Comparison of ENCODE assay signal across 9 cellular contexts in the genomic region with DNA sequence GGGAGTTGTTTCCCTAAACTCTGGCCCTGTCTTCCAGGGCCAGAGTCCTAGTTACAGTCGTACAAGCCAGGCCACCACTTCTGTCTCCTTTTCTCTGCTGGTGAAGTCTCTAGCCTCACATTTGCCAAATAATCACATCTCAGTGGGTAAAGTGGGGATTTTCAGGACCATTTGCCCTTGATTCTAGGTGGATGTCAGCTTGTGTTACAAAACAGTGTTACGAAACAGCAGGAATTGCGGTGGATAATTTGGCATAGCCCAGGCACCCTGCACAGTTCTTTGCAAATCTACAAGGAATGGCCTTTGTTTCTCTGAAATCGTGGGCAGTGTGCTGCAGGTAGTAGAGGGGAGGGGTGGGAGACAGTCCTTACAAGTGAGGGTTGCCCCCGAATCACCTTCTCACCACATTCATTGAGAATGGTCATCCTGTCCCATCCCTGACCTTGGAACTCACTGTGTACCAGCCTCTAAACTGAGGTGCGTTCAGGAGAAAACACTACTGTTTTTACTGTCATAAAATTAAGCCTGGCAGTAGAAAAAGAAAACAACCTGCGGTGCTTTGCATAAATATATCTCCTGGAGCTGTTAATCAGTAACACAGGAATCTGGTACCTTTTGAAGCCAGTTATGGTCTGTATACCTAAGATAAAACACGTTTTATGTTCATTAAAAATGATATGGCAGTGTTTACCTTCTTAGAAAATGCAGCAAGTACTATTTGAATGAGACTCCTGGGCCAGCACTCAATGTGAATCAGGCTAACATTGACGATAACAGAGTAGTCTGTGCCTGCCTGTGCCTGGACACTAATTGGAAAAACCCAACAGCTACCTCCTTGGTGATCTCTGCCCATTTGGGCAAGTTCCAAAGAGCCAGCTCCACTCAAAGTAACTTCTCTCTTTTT. TPM values are rescaled to one million over a fixed set of nuclear protein-coding genes. Genes with fewer than 3 reads are reported as not detected.
DNase-seq lines count a peak whose midpoint lies in the region; ATAC-seq, FAIRE-seq and TF ChIP-seq lines count a peak whose summit lies in the region.
"Had no signal": no experiment of that assay in that cellular context is flagged by ENCODE, and none has a peak within 500 bp of the region (broad histone marks: within the 10 kb centered on the region; RNA-seq: fewer than 3 reads in every experiment).

No MANE protein-coding gene starts in this region.

- TF ChIP-seq CTCF in HepG2 (CRISPR knock-in tag; IDR thresholded peaks at IDR 0.05): no peak

- no peaks in the 10 kb centered on the region for H3K36me3 ChIP-seq in BLaER1
- no peaks in the 10 kb centered on the region for H3K36me3 ChIP-seq in HepG2 (replicated peaks in 1 of 2; ENCODE audit: control insufficient read depth in 1 of 2, insufficient read depth in 2 of 2, low read length in 2 of 2)

- TF ChIP-seq POLR2A in HepG2 (IDR thresholded peaks at IDR 0.05; ENCODE audit: insufficient read depth in 1 of 2, low read depth in 2 of 2, low read length in 2 of 2): no peak

- CTCF ChIA-PET in HepG2 (lab: Yijun Ruan, JAX; ENCODE audit: low intra/inter-chr PET ratio, low total read pairs): no interaction called here

- in situ Hi-C loops in HepG2 (cut with HindIII; ENCODE audit: extremely low pct_ligation_motif_present, low pct_unique_long_range_greater_than_20kb): no loop called here

- H3K9ac ChIP-seq in BLaER1 (no peak overlapping the region), HepG2 (ENCODE audit: insufficient read depth, low read depth, low read length) (peak overlapping the region; percentile 18)

- H3K4me1 ChIP-seq in BLaER1: peaks cover 30% of the 10 kb centered on the region
- H3K4me1 ChIP-seq in HepG2 (ENCODE audit: insufficient read depth, low read length): peaks cover 71% of the 10 kb centered on the region

- BruUV-seq in HepG2 (replicated peaks; lab: Mats Ljungman, UMichigan): no TSS peak

- H4K20me1 ChIP-seq in BLaER1: peaks cover 11% of the 10 kb centered on the region; the same call in 1 of the 2 replicates
- no peaks in the 10 kb centered on the region for H4K20me1 ChIP-seq in HepG2 (ENCODE audit: insufficient read depth, low read length)

- H2AFZ ChIP-seq in HepG2 (ENCODE audit: low read length): no peak overlapping the region

- POLR2A ChIA-PET in HepG2 (lab: Yijun Ruan, JAX): interaction anchor here (1.4 kb wide), 1 partner anchor 21 kb away, joined by 4 read pairs; no protein-coding TSS in a partner anchor

- peak; percentile 69 for DNase-seq in amniotic epithelial cell (ENCODE audit: low read depth)
- DNase-seq in HepG2 (ENCODE audit: low spot score): peak; percentile 38
- DNase-seq in activated CD8-positive, alpha-beta memory T cell treated with anti-CD3 and anti-CD28 coated beads, Interleukin-2, amount 50 U/mL, for 48 hours: no peak
- DNase-seq in DMS153 (lab: John Stamatoyannopoulos, UW): no peak
- DNase-seq in NCI-H2171 treated with DMSO at 0.1 percent for 48 hours (lab: John Stamatoyannopoulos, UW): no peak
- no peak for DNase-seq in RPMI8226
- DNase-seq: cortex of kidney had no signal

- no peak for TF ChIP-seq EP300 in HepG2 (IDR thresholded peaks at IDR 0.05; ENCODE audit: low read depth in 2 of 2, low read length in 2 of 2)
- 0 out of 2 replicates have a peak, but pooled peaks have one; percentile 29 for TF ChIP-seq EP300 in HepG2 (CRISPR knock-in tag; IDR thresholded peaks at IDR 0.05; ENCODE audit: borderline replicate concordance)

- no peaks in the 10 kb centered on the region for H3K9me3 ChIP-seq in BLaER1
- no peaks in the 10 kb centered on the region for H3K9me3 ChIP-seq in HepG2 (ENCODE audit: low read length)

- ATAC-seq in HG02610 (IDR thresholded peaks at IDR 0.05; ENCODE audit: unreplicated experiment) (peak; percentile 5), HepG2 (peak; percentile 58)

- H3K27ac ChIP-seq in BLaER1: no peak overlapping the region
- peak overlapping the region; percentile 57 for H3K27ac ChIP-seq in HepG2 (ENCODE audit: extremely low read length, insufficient read depth, low read length)

- no peak for TF ChIP-seq RAD21 in HepG2 (CRISPR knock-in tag; IDR thresholded peaks at IDR 0.05)

- H3K27me3 ChIP-seq in BLaER1: no peaks in the 10 kb centered on the region
- no peaks in the 10 kb centered on the region for H3K27me3 ChIP-seq in HepG2 (ENCODE audit: control insufficient read depth in 1 of 2, insufficient read depth in 2 of 2, low read length in 2 of 2)

- H3K4me2 ChIP-seq in BLaER1 (0 out of 2 replicates have a peak overlapping the region, but pooled peaks have one; percentile 2), HepG2 (ENCODE audit: low read depth, low read length) (peak overlapping the region; percentile 70)

- intact Hi-C loops in HepG2 (cut with micrococcal nuclease; ENCODE audit: unreplicated experiment): no loop called here

- 2% methylated on average over 9 of the region's 9 CpGs for WGBS in HepG2 (ENCODE audit: low lambda C conversion rate)

- no peaks in the 10 kb centered on the region for H3K79me2 ChIP-seq in HepG2 (ENCODE audit: insufficient read depth, low read length)

- peak; percentile 81 for FAIRE-seq in HepG2 (lab: Jason Lieb, UNC)

- H3K4me3 ChIP-seq in BLaER1 (no peak overlapping the region), HepG2 (replicated peaks in 1 of 3; ENCODE audit: insufficient read depth in 1 of 3, low read depth in 2 of 3, low read length in 3 of 3) (peak overlapping the region; percentile 11 to 41 (median 13); a peak in 5 of 6 replicates)

TF ChIP-seq in HepG2, 621 proteins besides CTCF, POLR2A, EP300 and RAD21 (continues in another document):
- no peak for TF ChIP-seq BRD4 (CRISPR knock-in tag; IDR thresholded peaks at IDR 0.05)
- 0 out of 2 replicates have a peak, but pooled peaks have one; percentile 43 for TF ChIP-seq KLF15 (CRISPR knock-in tag; IDR thresholded peaks at IDR 0.05; ENCODE audit: borderline replicate concordance)
- TF ChIP-seq GPN1 (CRISPR knock-in tag; IDR thresholded peaks at IDR 0.05; ENCODE audit: borderline replicate concordance): no peak
- TF ChIP-seq, protein P1, sequence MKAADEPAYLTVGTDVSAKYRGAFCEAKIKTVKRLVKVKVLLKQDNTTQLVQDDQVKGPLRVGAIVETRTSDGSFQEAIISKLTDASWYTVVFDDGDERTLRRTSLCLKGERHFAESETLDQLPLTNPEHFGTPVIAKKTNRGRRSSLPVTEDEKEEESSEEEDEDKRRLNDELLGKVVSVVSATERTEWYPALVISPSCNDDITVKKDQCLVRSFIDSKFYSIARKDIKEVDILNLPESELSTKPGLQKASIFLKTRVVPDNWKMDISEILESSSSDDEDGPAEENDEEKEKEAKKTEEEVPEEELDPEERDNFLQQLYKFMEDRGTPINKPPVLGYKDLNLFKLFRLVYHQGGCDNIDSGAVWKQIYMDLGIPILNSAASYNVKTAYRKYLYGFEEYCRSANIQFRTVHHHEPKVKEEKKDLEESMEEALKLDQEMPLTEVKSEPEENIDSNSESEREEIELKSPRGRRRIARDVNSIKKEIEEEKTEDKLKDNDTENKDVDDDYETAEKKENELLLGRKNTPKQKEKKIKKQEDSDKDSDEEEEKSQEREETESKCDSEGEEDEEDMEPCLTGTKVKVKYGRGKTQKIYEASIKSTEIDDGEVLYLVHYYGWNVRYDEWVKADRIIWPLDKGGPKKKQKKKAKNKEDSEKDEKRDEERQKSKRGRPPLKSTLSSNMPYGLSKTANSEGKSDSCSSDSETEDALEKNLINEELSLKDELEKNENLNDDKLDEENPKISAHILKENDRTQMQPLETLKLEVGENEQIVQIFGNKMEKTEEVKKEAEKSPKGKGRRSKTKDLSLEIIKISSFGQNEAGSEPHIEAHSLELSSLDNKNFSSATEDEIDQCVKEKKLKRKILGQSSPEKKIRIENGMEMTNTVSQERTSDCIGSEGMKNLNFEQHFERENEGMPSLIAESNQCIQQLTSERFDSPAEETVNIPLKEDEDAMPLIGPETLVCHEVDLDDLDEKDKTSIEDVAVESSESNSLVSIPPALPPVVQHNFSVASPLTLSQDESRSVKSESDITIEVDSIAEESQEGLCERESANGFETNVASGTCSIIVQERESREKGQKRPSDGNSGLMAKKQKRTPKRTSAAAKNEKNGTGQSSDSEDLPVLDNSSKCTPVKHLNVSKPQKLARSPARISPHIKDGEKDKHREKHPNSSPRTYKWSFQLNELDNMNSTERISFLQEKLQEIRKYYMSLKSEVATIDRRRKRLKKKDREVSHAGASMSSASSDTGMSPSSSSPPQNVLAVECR (CRISPR knock-in tag; IDR thresholded peaks at IDR 0.05; ENCODE audit: borderline replicate concordance): peak; percentile 36; the same call in 1 of the 2 replicates

RNA-seq across cellular contexts. Expression of a gene that starts 44.3 kb away (rescaled TPM):
- total RNA-seq in HepG2 (2016; rRNA removed; fragmentation: Illumina TruSeq; extraction: Trizol): 40.0 and 52.7 TPM in 2 replicates
- total RNA-seq in HepG2 (2016; cell fraction: cytosol; rRNA removed; fragmentation: Illumina TruSeq; extraction: Trizol; ENCODE audit: low read depth): 16.3 and 21.9 TPM in 2 replicates
- 37.6 and 58.4 TPM in 2 replicates for total RNA-seq in HepG2 (2016; cell fraction: insoluble cytoplasmic fraction; rRNA removed; fragmentation: Illumina TruSeq; extraction: Trizol)
- 15.0 and 21.9 TPM in 2 replicates for total RNA-seq in HepG2 (2016; cell fraction: membrane; rRNA removed; fragmentation: Illumina TruSeq; extraction: Trizol)
- 17.2 and 20.7 TPM in 2 replicates for total RNA-seq in HepG2 (2016; cell fraction: nucleus; rRNA removed; fragmentation: Illumina TruSeq; extraction: Trizol)
- polyA plus RNA-seq in HepG2 (2011; rRNA removed): 73.4 and 85.0 TPM in 2 replicates
- polyA plus RNA-seq in HepG2 (2011; cell fraction: cytosol; rRNA removed): 80.7 and 95.8 TPM in 2 replicates
- polyA plus RNA-seq in HepG2 (2011; cell fraction: nucleus; rRNA removed): 17.5 and 23.1 TPM in 2 replicates
- polyA plus RNA-seq in HepG2 (2012): 32.8 and 35.3 TPM in 2 replicates
- polyA plus RNA-seq in HepG2 (2016; cell fraction: cytosol; fragmentation: Illumina TruSeq; extraction: Trizol; ENCODE audit: low read depth): 23.1 and 29.4 TPM in 2 replicates
- polyA plus RNA-seq in HepG2 (2016; cell fraction: insoluble cytoplasmic fraction; fragmentation: Illumina TruSeq; extraction: Trizol; ENCODE audit: low read depth): 83.1 and 90.8 TPM in 2 replicates
- polyA plus RNA-seq in HepG2 (2016; cell fraction: membrane; fragmentation: Illumina TruSeq; extraction: Trizol; ENCODE audit: low read depth): 20.1 and 22.6 TPM in 2 replicates
- 32.0 and 35.2 TPM in 2 replicates for polyA plus RNA-seq in HepG2 (2016; cell fraction: nucleus; fragmentation: Illumina TruSeq; extraction: Trizol; ENCODE audit: insufficient read depth, low read depth)
- polyA minus RNA-seq in HepG2 (2011; rRNA and poly(A)+ RNA removed; ENCODE audit: low replicate concordance): 67.0 and 122 TPM in 2 replicates
- polyA minus RNA-seq in HepG2 (2011; cell fraction: cytosol; rRNA and poly(A)+ RNA removed): 18.4 and 25.9 TPM in 2 replicates
- polyA minus RNA-seq in HepG2 (2011; cell fraction: nucleus; rRNA and poly(A)+ RNA removed): 12.2 and 14.5 TPM in 2 replicates

Comparison
In these comparisons a context has a peak if more than half of its experiments do, and no peak if none do; other contexts are left out.
1. DNase-seq: peak in amniotic epithelial cell (single experiment) and HepG2 (single experiment); none in activated CD8-positive, alpha-beta memory T cell treated with anti-CD3 and anti-CD28 coated beads, Interleukin-2, amount 50 U/mL, for 48 hours (single experiment), DMS153 (single experiment), NCI-H2171 treated with DMSO at 0.1 percent for 48 hours (single experiment) and RPMI8226 (single experiment).